In the genomic region with DNA sequence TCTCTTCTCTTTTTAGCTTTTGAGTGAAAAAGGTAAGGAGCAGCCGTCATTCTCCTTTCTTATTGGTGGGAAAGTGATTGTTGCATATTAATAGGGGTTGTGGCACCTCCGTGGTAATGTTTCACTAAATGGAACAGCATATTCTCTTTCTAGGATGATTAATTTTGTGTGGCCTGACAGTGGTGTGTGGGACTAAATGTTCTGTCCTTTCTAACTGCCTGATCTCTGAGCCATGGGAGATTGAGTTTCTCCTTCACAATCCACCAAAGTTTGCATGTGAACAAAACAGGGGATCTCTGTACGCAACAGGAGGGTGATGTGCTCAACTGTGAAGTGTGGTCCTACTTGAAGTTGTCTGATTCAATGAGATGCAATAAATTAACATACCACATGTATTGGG, we compare ENCODE assay signal across 31 cellular contexts. TPM values are rescaled to one million over a fixed set of nuclear protein-coding genes. Genes with fewer than 3 reads are reported as not detected.
"Had no signal": no experiment of that assay in that cellular context is flagged by ENCODE, and none has a peak within 500 bp of the region (broad histone marks: within the 10 kb centered on the region; RNA-seq: fewer than 3 reads in every experiment).

No MANE protein-coding gene starts in this region.

- H3K79me2 ChIP-seq: parathyroid adenoma had no signal

- H2AFZ ChIP-seq: parathyroid adenoma had no signal

- ATAC-seq: naive thymus-derived CD8-positive, alpha-beta T cell; natural killer cell treated with Interleukin-12 subunit alpha and Interleukin-12 subunit beta and Interleukin-15 and Interleukin-18, amount 100 ng/mL, for 72 hours; right cardiac atrium; right lobe of liver; stimulated activated effector memory CD8-positive, alpha-beta T cell treated with anti-CD3 and anti-CD28 coated beads, Interleukin-12 subunit alpha, Interleukin-12 subunit beta, amount 100 ng/mL, for 72 hours; stimulated activated naive B cell treated with anti-CD40 and anti-IgM and Interleukin-4, amounts not matched to agents 10 μg/mL and 1 μg/mL and 100 μg/mL, for 72 hours had no signal

- H3K27me3 ChIP-seq: ovary, right lobe of liver, sigmoid colon, stomach, thyroid gland, tibial nerve, upper lobe of left lung, vagina had no signal

- DNase-seq: naive thymus-derived CD8-positive, alpha-beta T cell; nephron progenitor cell; occipital lobe; ovary; posterior cingulate gyrus; right cardiac atrium; right lobe of liver; sigmoid colon; small intestine; stimulated activated CD4-positive, alpha-beta T cell treated with anti-CD3 and anti-CD28 coated beads, Interleukin-15, amount 100 ng/mL, for 24 hours; stimulated activated CD4-positive, alpha-beta T cell treated with anti-CD3 and anti-CD28 coated beads, Interleukin-2, amount 100 ng/mL, for 24 hours; stimulated activated CD4-positive, alpha-beta T cell treated with anti-CD3 and anti-CD28 coated beads, Interleukin-2, amount 100 ng/mL, for 48 hours; stimulated activated CD4-positive, alpha-beta T cell treated with anti-CD3 and anti-CD28 coated beads, Interleukin-4, amount 100 ng/mL, for 24 hours; stimulated activated naive B cell treated with anti-CD40 and anti-IgM and Interleukin-4, amounts not matched to agents 10 μg/mL and 1 μg/mL and 100 μg/mL, for 72 hours; stimulated activated naive CD4-positive, alpha-beta T cell treated with Interleukin-2 at 50 U/mL for 16 hours; stomach; thyroid gland; trophoblast cell had no signal

- H3K4me1 ChIP-seq: parathyroid adenoma, prostate gland, right lobe of liver, stomach, thyroid gland, tibial nerve, upper lobe of left lung had no signal

- H3K27ac Mint-ChIP-seq: naive thymus-derived CD8-positive, alpha-beta T cell; natural killer cell treated with Interleukin-12 subunit alpha and Interleukin-12 subunit beta and Interleukin-15 and Interleukin-18, amount 100 ng/mL, for 72 hours; nephron progenitor cell; stimulated activated effector memory CD8-positive, alpha-beta T cell treated with anti-CD3 and anti-CD28 coated beads, Interleukin-12 subunit alpha, Interleukin-12 subunit beta, amount 100 ng/mL, for 72 hours; stimulated activated naive B cell treated with anti-CD40 and anti-IgM and Interleukin-4, amounts not matched to agents 10 μg/mL and 1 μg/mL and 100 μg/mL, for 72 hours; stimulated activated naive CD8-positive, alpha-beta T cell treated with anti-CD3 and anti-CD28 coated beads, Interleukin-15, Interleukin-2, amounts not matched to agents 100 ng/mL and 50 ng/mL, for 24 hours had no signal

- H3K36me3 Mint-ChIP-seq: natural killer cell treated with Interleukin-12 subunit alpha and Interleukin-12 subunit beta and Interleukin-15 and Interleukin-18, amount 100 ng/mL, for 72 hours; stimulated activated effector memory CD8-positive, alpha-beta T cell treated with anti-CD3 and anti-CD28 coated beads, Interleukin-12 subunit alpha, Interleukin-12 subunit beta, amount 100 ng/mL, for 72 hours had no signal

- H3K9ac ChIP-seq: parathyroid adenoma had no signal

- H3K9me3 ChIP-seq: ovary, prostate gland, right lobe of liver, sigmoid colon, stomach, thoracic aorta, thyroid gland, upper lobe of left lung, vagina had no signal

- H3K4me3 Mint-ChIP-seq: naive thymus-derived CD8-positive, alpha-beta T cell; natural killer cell treated with Interleukin-12 subunit alpha and Interleukin-12 subunit beta and Interleukin-15 and Interleukin-18, amount 100 ng/mL, for 72 hours; nephron progenitor cell; neural crest cell; stimulated activated effector memory CD8-positive, alpha-beta T cell treated with anti-CD3 and anti-CD28 coated beads, Interleukin-12 subunit alpha, Interleukin-12 subunit beta, amount 100 ng/mL, for 72 hours; stimulated activated naive B cell treated with anti-CD40 and anti-IgM and Interleukin-4, amounts not matched to agents 10 μg/mL and 1 μg/mL and 100 μg/mL, for 72 hours; stimulated activated naive CD8-positive, alpha-beta T cell treated with anti-CD3 and anti-CD28 coated beads, Interleukin-15, Interleukin-2, amounts not matched to agents 100 ng/mL and 50 ng/mL, for 24 hours had no signal

- H3K27ac ChIP-seq: ovary, parathyroid adenoma, prostate gland, right lobe of liver, sigmoid colon, stomach, thoracic aorta, thyroid gland, tibial nerve, upper lobe of left lung, vagina had no signal

- H3K9me3 Mint-ChIP-seq: neural crest cell; stimulated activated effector memory CD8-positive, alpha-beta T cell treated with anti-CD3 and anti-CD28 coated beads, Interleukin-12 subunit alpha, Interleukin-12 subunit beta, amount 100 ng/mL, for 72 hours had no signal

- H3K4me1 Mint-ChIP-seq: neural crest cell had no signal

- H3K4me3 ChIP-seq: ovary, prostate gland, right lobe of liver, sigmoid colon, stomach, thoracic aorta, thyroid gland, tibial nerve, upper lobe of left lung, vagina had no signal

- H3K36me3 ChIP-seq: ovary, prostate gland, right lobe of liver, sigmoid colon, thoracic aorta, thyroid gland, tibial nerve, upper lobe of left lung, vagina had no signal

RNA-seq across cellular contexts. Expression of a gene that starts 19.4 kb away (rescaled TPM):
- total RNA-seq: naive thymus-derived CD8-positive, alpha-beta T cell; neural crest cell; osteoblast; pulmonary artery endothelial cell; subcutaneous adipose tissue had no signal
- polyA plus RNA-seq: naive thymus-derived CD8-positive, alpha-beta T cell had no signal
